Comparison of ENCODE assay signal across 9 cellular contexts in the genomic region with DNA sequence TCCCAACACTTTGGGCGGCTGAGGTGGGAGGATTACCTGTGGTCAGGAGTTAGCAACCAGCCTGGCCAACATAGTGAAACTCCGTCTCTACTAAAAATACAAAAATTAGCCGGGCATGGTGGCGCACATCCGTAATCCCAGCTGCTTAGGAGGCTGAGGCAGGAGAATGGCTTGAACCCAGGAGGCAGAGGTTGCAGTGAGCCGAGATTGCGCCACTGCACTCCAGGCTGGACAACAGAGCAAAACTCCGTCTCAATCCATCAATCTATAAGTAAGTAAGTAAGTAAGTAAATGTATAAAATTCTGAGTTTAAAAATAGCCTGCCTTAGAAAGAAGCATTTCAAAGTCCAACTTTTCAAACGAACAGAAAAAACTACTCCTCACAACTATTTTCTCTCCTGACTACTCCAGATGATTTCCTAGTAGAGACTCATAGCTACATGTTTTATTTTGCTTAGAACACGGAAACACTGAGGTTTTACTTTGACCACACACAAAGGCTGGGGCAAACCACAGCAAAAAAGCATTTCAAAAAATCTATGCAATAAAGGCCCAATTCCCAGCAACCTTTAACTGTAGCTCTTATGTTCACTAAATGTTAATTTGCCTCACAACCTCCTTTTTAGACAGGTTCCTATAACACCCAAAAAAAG. TPM values are rescaled to one million over a fixed set of nuclear protein-coding genes. Genes with fewer than 3 reads are reported as not detected.
A peak's percentile ranks its signal among the peaks of the same experiment; 100 is the strongest.
DNase-seq lines count a peak whose midpoint lies in the region; ATAC-seq and TF ChIP-seq lines count a peak whose summit lies in the region.
"Had no signal": no experiment of that assay in that cellular context is flagged by ENCODE, and none has a peak within 500 bp of the region (broad histone marks: within the 10 kb centered on the region; RNA-seq: fewer than 3 reads in every experiment).

No MANE protein-coding gene starts in this region.

- H3K27me3 Mint-ChIP-seq in WTC11 (ENCODE audit: low read depth), result no peaks in the 10 kb centered on the region

- CTCF ChIA-PET in WTC11 (lab: Charles Lee), result interaction anchor here (0.5 to 1.0 kb wide), 3 partner anchors 33 to 770 kb away, joined by 3 to 4 read pairs (median 3); no protein-coding TSS in a partner anchor

- no peaks in the 10 kb centered on the region for H3K4me1 Mint-ChIP-seq in WTC11

- POLR2A ChIA-PET in WTC11 (lab: Charles Lee), result no interaction called here

- DNase-seq in AG09309 (ENCODE audit: low read depth) (peak; percentile 32), WTC11 (ENCODE audit: low spot score) (no peak), glomerular visceral epithelial cell (ENCODE audit: extremely low spot score) (peak; percentile 33), G401 (ENCODE audit: low spot score) (no peak), NCI-H187 treated with DMSO at 0.1 percent for 48 hours (lab: John Stamatoyannopoulos, UW) (no peak), NCI-H1417 (lab: John Stamatoyannopoulos, UW) (no peak), epidermal melanocyte (ENCODE audit: insufficient read length, low spot score) (no peak)

- H3K4me3 ChIP-seq in AG09309 (ENCODE audit: control insufficient read depth, low read depth, low read length), result no peak overlapping the region
- H3K4me3 ChIP-seq: body of pancreas had no signal

- H3K36me3 Mint-ChIP-seq in WTC11, result peaks cover 24% of the 10 kb centered on the region

- H3K4me3 Mint-ChIP-seq in WTC11, result no peak overlapping the region

- TF ChIP-seq CTCF in AG09309 (IDR thresholded peaks at IDR 0.05; ENCODE audit: control insufficient read depth, insufficient read depth, low read depth, low read length, missing control alignments) (no peak), WTC11 (IDR thresholded peaks at IDR 0.05) (no peak)

- in situ Hi-C loops in G401 (cut with HindIII; ENCODE audit: low sequenced_read_pairs), result no loop called here

- H3K9me3 Mint-ChIP-seq in WTC11, result no peaks in the 10 kb centered on the region

- ATAC-seq in GM21576 (IDR thresholded peaks at IDR 0.05; ENCODE audit: unreplicated experiment), result peak; percentile 33
- ATAC-seq in WTC11, result no peak
- ATAC-seq: body of pancreas had no signal

- peak overlapping the region; percentile 29; the same call in 1 of the 2 replicates for H3K27ac Mint-ChIP-seq in WTC11

TF ChIP-seq in WTC11, 78 proteins besides CTCF, POLR2A, EP300 and RAD21:
- no peak for TF ChIP-seq ELF4 (CRISPR knock-in tag; IDR thresholded peaks at IDR 0.05; ENCODE audit: low read depth)
- TF ChIP-seq ZNF138 (CRISPR knock-in tag; conservative IDR thresholded peaks at IDR 0.05), result no peak
- TF ChIP-seq ZNF671 (CRISPR knock-in tag; IDR thresholded peaks at IDR 0.05), result no peak

RNA-seq across cellular contexts. Expression of a gene that starts 16.3 kb away (rescaled TPM):
- total RNA-seq in WTC11 (2021), result 14.0 to 14.3 TPM (median 14.3 TPM) in 3 replicates
- 20.9 and 25.8 TPM in 2 replicates for total RNA-seq in G401 (2014; rRNA removed; shearing (Covaris generic))

RNA-seq across cellular contexts. Expression of a gene that starts 18.2 kb away (rescaled TPM):
- 2.3 to 3.2 TPM (median 3.2 TPM) in 3 replicates for total RNA-seq in WTC11 (2021)
- not detected in 2 replicates for total RNA-seq in G401 (2014; rRNA removed; shearing (Covaris generic))
- total RNA-seq: body of pancreas had no signal

RNA-seq across cellular contexts. Expression of a gene that starts 29.3 kb away (rescaled TPM):
- 6.7 to 8.6 TPM (median 7.5 TPM) in 3 replicates for total RNA-seq in WTC11 (2021)
- total RNA-seq in G401 (2014; rRNA removed; shearing (Covaris generic)), result 15.1 and 18.5 TPM in 2 replicates

Comparison
In these comparisons a context has a peak if more than half of its experiments do, and no peak if none do; other contexts are left out.
1. DNase-seq: peak in AG09309 (single experiment) and glomerular visceral epithelial cell (single experiment); none in WTC11 (single experiment), G401 (single experiment), NCI-H187 treated with DMSO at 0.1 percent for 48 hours (single experiment), NCI-H1417 (0 of 3) and epidermal melanocyte (single experiment).